Comparison of ENCODE assay signal across 1 cellular context in genomic region chr11:124623861-124624525, GRCh38.
TF ChIP-seq lines count a peak whose summit lies in the region.

No MANE protein-coding gene starts in this region.

TF ChIP-seq in GM23338, 12 proteins besides CTCF, POLR2A, EP300 and RAD21 (continued from another document):
- TF ChIP-seq ZNF462 (CRISPR knock-in tag; IDR thresholded peaks at IDR 0.05) (no peak), POLR2AphosphoS5 (IDR thresholded peaks at IDR 0.05; ENCODE audit: low read depth) (no peak), NANOG (IDR thresholded peaks at IDR 0.05; ENCODE audit: borderline replicate concordance) (no peak), REST (IDR thresholded peaks at IDR 0.05; ENCODE audit: unreplicated experiment) (no peak), ZNF114 (CRISPR knock-in tag; IDR thresholded peaks at IDR 0.05) (no peak), EZH2 (IDR thresholded peaks at IDR 0.05; ENCODE audit: low read depth, unreplicated experiment) (no peak), JUNB (IDR thresholded peaks at IDR 0.05; ENCODE audit: unreplicated experiment) (no peak)
TF ChIP-seq in GM23338: peak in this region for 0.
